In the genomic region with DNA sequence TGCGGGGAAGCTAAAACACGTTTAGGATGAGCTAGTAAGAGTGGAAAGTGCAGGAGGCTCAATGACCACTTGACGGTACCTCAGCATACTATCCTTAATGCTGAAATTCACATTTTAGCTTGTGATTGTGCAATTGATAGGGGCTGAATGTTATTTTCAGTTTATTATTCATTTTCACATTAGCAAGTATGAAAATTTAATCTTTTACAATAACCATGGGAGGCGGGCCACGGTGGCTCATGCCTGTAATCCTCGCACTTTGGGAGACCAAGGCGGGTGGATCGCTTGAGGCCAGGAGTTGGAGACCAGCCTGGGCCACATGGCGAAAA, we compare ENCODE assay signal across 8 cellular contexts. TPM values are rescaled to one million over a fixed set of nuclear protein-coding genes. Genes with fewer than 3 reads are reported as not detected.
DNase-seq lines count a peak whose midpoint lies in the region; ATAC-seq and TF ChIP-seq lines count a peak whose summit lies in the region.

No MANE protein-coding gene starts in this region.

- H3K27me3 ChIP-seq in AG04450 (ENCODE audit: control insufficient read depth, insufficient read depth, low read length) (peaks cover 37% of the 10 kb centered on the region), breast epithelium (no peaks in the 10 kb centered on the region), mucosa of stomach (ENCODE audit: control insufficient read depth, insufficient read depth, low read length) (no peaks in the 10 kb centered on the region)

- intact Hi-C loops in breast epithelium (cut with DNase I; ENCODE audit: low total_unique reads) = no loop called here
- intact Hi-C loops in posterior vena cava (cut with DNase I) = no loop called here

- no peak overlapping the region for H3K27ac ChIP-seq in AG04450 (ENCODE audit: low read depth, low read length)
- peak overlapping the region; percentile 86 to 87 for H3K27ac ChIP-seq in breast epithelium

- TF ChIP-seq CTCF in AG04450 (IDR thresholded peaks at IDR 0.05; ENCODE audit: low read depth, low read length) = no peak
- no peak for TF ChIP-seq CTCF in breast epithelium (IDR thresholded peaks at IDR 0.05)

- TF ChIP-seq POLR2A in breast epithelium (IDR thresholded peaks at IDR 0.05) = no peak

- peak overlapping the region; percentile 81 for H3K9ac ChIP-seq in mucosa of stomach (ENCODE audit: low read length)

- H3K9me3 ChIP-seq in AG04450 (ENCODE audit: control insufficient read depth, insufficient read depth, low read length) = no peaks in the 10 kb centered on the region
- no peaks in the 10 kb centered on the region for H3K9me3 ChIP-seq in breast epithelium
- H3K9me3 ChIP-seq in mucosa of stomach (ENCODE audit: control insufficient read depth, low read length) = no peaks in the 10 kb centered on the region

- H3K4me1 ChIP-seq in breast epithelium = no peaks in the 10 kb centered on the region
- no peaks in the 10 kb centered on the region for H3K4me1 ChIP-seq in mucosa of stomach (ENCODE audit: control insufficient read depth, insufficient read depth, low read length)

- peak overlapping the region; percentile 84 for H3K4me3 ChIP-seq in AG04450 (ENCODE audit: low read depth, low read length)
- peak overlapping the region; percentile 62 to 92 (median 85) for H3K4me3 ChIP-seq in breast epithelium
- H3K4me3 ChIP-seq in mucosa of stomach (ENCODE audit: low read length) = peak overlapping the region; percentile 91

- no peaks in the 10 kb centered on the region for H3K36me3 ChIP-seq in breast epithelium
- H3K36me3 ChIP-seq in mucosa of stomach (ENCODE audit: control insufficient read depth, insufficient read depth, low read length) = no peaks in the 10 kb centered on the region

- CTCF ChIA-PET in AG04450 (lab: Charles Lee) = interaction anchor here (0.6 to 2.9 kb wide), 16 partner anchors 12 to 408 kb away, joined by 3 to 59 read pairs (median 5); a partner anchor contains a TSS

- ATAC-seq in HG02884 (IDR thresholded peaks at IDR 0.05; ENCODE audit: unreplicated experiment) = peak; percentile 28
- no peak for ATAC-seq in GM19455 (IDR thresholded peaks at IDR 0.05; ENCODE audit: unreplicated experiment)

- DNase-seq in AG04450 (ENCODE audit: low read depth, low spot score) (no peak), breast epithelium (ENCODE audit: low spot score in 2 of 2) (no peak), NCI-H774 (lab: John Stamatoyannopoulos, UW) (no peak), posterior vena cava (ENCODE audit: low spot score) (no peak)
- no peak for DNase-seq in stimulated activated CD4-positive, alpha-beta T cell treated with anti-CD3 and anti-CD28 coated beads, Interleukin-1b, Interleukin-23, amount 100 ng/mL, for 48 hours

- POLR2A ChIA-PET in AG04450 (lab: Yijun Ruan, JAX) = interaction anchor here (1.8 kb wide), 1 partner anchor 22 kb away, joined by 6 read pairs; a partner anchor contains a TSS

RNA-seq across cellular contexts. Expression of a gene that starts 22.1 kb away (rescaled TPM):
- 34.0 and 46.6 TPM in 2 replicates for polyA plus RNA-seq in AG04450 (2011; rRNA removed)
- 63.2 and 89.2 TPM in 2 replicates for polyA minus RNA-seq in AG04450 (2011; rRNA and poly(A)+ RNA removed)
- 1 to 10 TPM; 2.3 to 5.4 (median 5.0) TPM for total RNA-seq in breast epithelium
- 1 to 10 TPM; 3.0 to 6.4 TPM for total RNA-seq in posterior vena cava
